8 cellular contexts compared by ENCODE assay signal in the genomic region with DNA sequence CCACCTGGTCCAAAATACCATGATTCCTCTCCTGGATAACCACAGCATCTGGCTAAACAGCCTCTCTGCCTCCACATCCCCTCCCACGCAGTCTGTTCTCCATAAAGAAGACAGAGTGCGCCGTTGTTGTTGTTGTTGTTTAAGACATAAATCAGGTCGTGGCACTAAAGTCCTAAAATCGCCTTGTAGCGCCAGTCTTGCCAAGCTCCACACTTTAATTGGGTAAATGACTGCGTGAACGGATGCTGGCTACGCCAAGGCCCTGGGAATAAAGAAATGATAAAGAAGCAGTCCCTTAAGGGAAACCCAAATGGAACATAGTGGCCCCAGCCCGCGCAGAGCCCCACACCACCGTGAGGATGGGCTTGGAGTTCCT. TPM values are rescaled to one million over a fixed set of nuclear protein-coding genes. Genes with fewer than 3 reads are reported as not detected.
A peak's percentile ranks its signal among the peaks of the same experiment; 100 is the strongest.
DNase-seq lines count a peak whose midpoint lies in the region; ATAC-seq and TF ChIP-seq lines count a peak whose summit lies in the region.

No MANE protein-coding gene starts in this region.

- H3K36me3 ChIP-seq in adipocyte (ENCODE audit: control insufficient read depth, insufficient read depth, low read length, severe bottlenecking): peaks cover 10% of the 10 kb centered on the region
- H3K36me3 ChIP-seq in left lung: no peaks in the 10 kb centered on the region
- H3K36me3 ChIP-seq in thyroid gland: no peaks in the 10 kb centered on the region

- H3K9me3 ChIP-seq in adipocyte (ENCODE audit: control insufficient read depth, low read length) (no peaks in the 10 kb centered on the region), left lung (no peaks in the 10 kb centered on the region), thyroid gland (no peaks in the 10 kb centered on the region)

- CTCF ChIA-PET in activated CD4-positive, alpha-beta T cell treated with anti-CD3 and anti-CD28 coated beads, Interleukin-2, amount 10 ng/mL, durations not matched to agents 7 days and 5 days (lab: Charles Lee): interaction anchor here (1.3 to 3.7 kb wide), 2 partner anchors 9 to 14 kb away, joined by 4 to 31 read pairs; no protein-coding TSS in a partner anchor

- no peak for DNase-seq in activated CD4-positive, alpha-beta T cell treated with anti-CD3 and anti-CD28 coated beads, Interleukin-2, amount 10 ng/mL, durations not matched to agents 7 days and 5 days
- DNase-seq in activated CD4-positive, alpha-beta T cell treated with anti-CD3 and anti-CD28 coated beads for 48 hours: no peak
- no peak for DNase-seq in adipocyte (ENCODE audit: low read depth)
- DNase-seq in left lung: no peak
- no peak for DNase-seq in thyroid gland
- no peak for DNase-seq in hypothalamus (lab: John Stamatoyannopoulos, UW)
- DNase-seq in islet precursor cell: no peak

- H3K36me3 Mint-ChIP-seq in activated CD4-positive, alpha-beta T cell treated with anti-CD3 and anti-CD28 coated beads, Interleukin-2, amount 10 ng/mL, durations not matched to agents 7 days and 5 days (ENCODE audit: low read depth): peaks cover 35% of the 10 kb centered on the region

- peak overlapping the region; percentile 77 for H3K4me3 Mint-ChIP-seq in activated CD4-positive, alpha-beta T cell treated with anti-CD3 and anti-CD28 coated beads, Interleukin-2, amount 10 ng/mL, durations not matched to agents 7 days and 5 days

- no peaks in the 10 kb centered on the region for H3K9me3 Mint-ChIP-seq in activated CD4-positive, alpha-beta T cell treated with anti-CD3 and anti-CD28 coated beads, Interleukin-2, amount 10 ng/mL, durations not matched to agents 7 days and 5 days

- peaks cover 18% of the 10 kb centered on the region for H3K27me3 Mint-ChIP-seq in activated CD4-positive, alpha-beta T cell treated with anti-CD3 and anti-CD28 coated beads, Interleukin-2, amount 10 ng/mL, durations not matched to agents 7 days and 5 days

- H3K4me1 Mint-ChIP-seq in activated CD4-positive, alpha-beta T cell treated with anti-CD3 and anti-CD28 coated beads, Interleukin-2, amount 10 ng/mL, durations not matched to agents 7 days and 5 days: peaks cover 37% of the 10 kb centered on the region

- peaks cover 16% of the 10 kb centered on the region for H3K4me1 ChIP-seq in adipocyte (ENCODE audit: control insufficient read depth, insufficient read depth, low read length)
- H3K4me1 ChIP-seq in left lung: peaks cover 10 to 14% of the 10 kb centered on the region in 2 donors
- peaks cover 7 to 12% of the 10 kb centered on the region in 2 donors for H3K4me1 ChIP-seq in thyroid gland

- peak overlapping the region; percentile 94 for H3K9ac ChIP-seq in adipocyte (ENCODE audit: low read length)

- TF ChIP-seq CTCF in left lung (IDR thresholded peaks at IDR 0.05): no peak
- no peak for TF ChIP-seq CTCF in thyroid gland (IDR thresholded peaks at IDR 0.05)

- TF ChIP-seq POLR2A in thyroid gland (IDR thresholded peaks at IDR 0.05): no peak

- WGBS in thyroid gland, 2 donors: 9% methylated on average over 11 of the region's 12 CpGs

- ATAC-seq in left lung (no peak), HG03342 (IDR thresholded peaks at IDR 0.05; ENCODE audit: unreplicated experiment) (no peak)

- intact Hi-C loops in left lung (cut with DNase I) (no loop called here), thyroid gland (cut with DNase I) (no loop called here)

- peak overlapping the region; percentile 84 for H3K27ac Mint-ChIP-seq in activated CD4-positive, alpha-beta T cell treated with anti-CD3 and anti-CD28 coated beads, Interleukin-2, amount 10 ng/mL, durations not matched to agents 7 days and 5 days

- POLR2A ChIA-PET in activated CD4-positive, alpha-beta T cell treated with anti-CD3 and anti-CD28 coated beads, Interleukin-2, amount 10 ng/mL, durations not matched to agents 7 days and 5 days (lab: Charles Lee): interaction anchor here (0.6 to 0.7 kb wide), 3 partner anchors 12 to 260 kb away, joined by 3 to 5 read pairs (median 4); no protein-coding TSS in a partner anchor

- H3K27ac ChIP-seq in left lung (peak overlapping the region in 1 of 2 donors; percentile 57), thyroid gland (peak overlapping the region in 1 of 3 donors; percentile 68)

- H3K4me3 ChIP-seq in adipocyte (ENCODE audit: low read length) (peak overlapping the region; percentile 99), left lung (peak overlapping the region; percentile 81 to 87), thyroid gland (replicated peaks in 1 of 3) (peak overlapping the region; percentile 42 to 83 (median 73))

- H3K27me3 ChIP-seq in adipocyte (replicated peaks; ENCODE audit: control insufficient read depth, insufficient read depth, low read length) (no peaks in the 10 kb centered on the region), left lung (peaks cover 0 to 34% of the 10 kb centered on the region in 2 donors), thyroid gland (no peaks in the 10 kb centered on the region)

RNA-seq across cellular contexts. Expression of a gene that starts 0.4 kb away (rescaled TPM):
- total RNA-seq in activated CD4-positive, alpha-beta T cell treated with anti-CD3 and anti-CD28 coated beads, Interleukin-2, amount 10 ng/mL, durations not matched to agents 7 days and 5 days: 100 to 1,000 TPM; 149 to 163 TPM
- total RNA-seq in left lung (10 to 100 TPM; 29.2 to 30.9 TPM), thyroid gland (10 to 100 TPM; 28.0 to 48.1 (median 36.0) TPM)

RNA-seq across cellular contexts. Expression of a gene that starts 34.0 kb away (rescaled TPM):
- not detected for total RNA-seq in activated CD4-positive, alpha-beta T cell treated with anti-CD3 and anti-CD28 coated beads, Interleukin-2, amount 10 ng/mL, durations not matched to agents 7 days and 5 days
- total RNA-seq in left lung (under 1 TPM; 0.17 to 0.37 TPM), thyroid gland (not detected)
